ENCODE assay signal across 32 cellular contexts in genomic region chr1:215151841-215152240, GRCh38.
"Had no signal": no experiment of that assay in that cellular context is flagged by ENCODE, and none has a peak within 500 bp of the region (broad histone marks: within the 10 kb centered on the region; RNA-seq: fewer than 3 reads in every experiment).

No MANE protein-coding gene starts in this region.

- H3K27ac ChIP-seq: PC-9, RWPE1, SJCRH30, SK-N-MC had no signal

- H3K4me3 ChIP-seq: MG63, PC-9, SJCRH30, SK-N-MC had no signal

- H3K9me3 ChIP-seq: MG63, SJCRH30 had no signal

- H3K4me1 ChIP-seq: SJCRH30 had no signal

- H2AFZ ChIP-seq: PC-9 had no signal

- H3K27me3 ChIP-seq: MG63, SJCRH30 had no signal

- ATAC-seq: Panc1, Right ventricle myocardium inferior, SK-N-SH treated with all-trans-retinoic acid at 6 μM for 48 hours had no signal

- H3K36me3 ChIP-seq: MG63, SJCRH30 had no signal

- DNase-seq: Kasumi-1, MG63, NCI-H1048, NCI-H1092 treated with DMSO at 0.1 percent for 48 hours, NCI-H1105 treated with DMSO at 0.1 percent for 48 hours, NCI-H1417, NCI-H1436, NCI-H146, NCI-H1694, NCI-H187, NCI-H1930, NCI-H2029 treated with DMSO at 0.1 percent for 48 hours, NCI-H2081 treated with DMSO at 0.1 percent for 48 hours, NCI-H2107, NCI-H2171, NCI-H226, NCI-H446 treated with DMSO at 0.1 percent for 48 hours, NCI-H510A, NCI-H524, NCI-H526, NCI-H69, NCI-H748 treated with DMSO at 0.1 percent for 48 hours, NCI-H82, PC-9, SHP77, SIG-M5, SJCRH30 had no signal

- H3K4me2 ChIP-seq: PC-9 had no signal
